In the genomic region with DNA sequence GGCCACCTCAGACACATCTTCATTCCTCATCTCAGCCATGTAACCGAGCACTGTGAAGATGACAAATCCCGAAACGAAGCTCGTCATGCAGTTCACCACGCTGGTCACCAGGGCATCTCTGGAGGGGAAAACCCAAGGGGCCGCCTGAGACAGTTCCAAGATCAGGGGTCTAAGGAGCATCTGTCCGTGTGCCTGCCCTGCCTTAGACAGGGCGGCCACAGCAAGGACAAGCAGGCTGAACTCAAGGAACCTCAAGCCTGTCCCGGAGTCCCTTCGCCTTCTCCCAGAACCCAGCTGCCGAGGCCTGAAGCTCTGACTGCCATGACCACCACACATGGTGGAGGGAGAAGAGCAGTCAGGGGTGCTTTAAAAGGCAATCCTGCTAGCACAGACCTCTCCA, we compare ENCODE assay signal across 1 cellular context.
TF ChIP-seq lines count a peak whose summit lies in the region.

No MANE protein-coding gene starts in this region.

TF ChIP-seq in H1, 55 proteins besides CTCF, POLR2A, EP300 and RAD21 (continued from another document):
- TF ChIP-seq, protein P1, sequence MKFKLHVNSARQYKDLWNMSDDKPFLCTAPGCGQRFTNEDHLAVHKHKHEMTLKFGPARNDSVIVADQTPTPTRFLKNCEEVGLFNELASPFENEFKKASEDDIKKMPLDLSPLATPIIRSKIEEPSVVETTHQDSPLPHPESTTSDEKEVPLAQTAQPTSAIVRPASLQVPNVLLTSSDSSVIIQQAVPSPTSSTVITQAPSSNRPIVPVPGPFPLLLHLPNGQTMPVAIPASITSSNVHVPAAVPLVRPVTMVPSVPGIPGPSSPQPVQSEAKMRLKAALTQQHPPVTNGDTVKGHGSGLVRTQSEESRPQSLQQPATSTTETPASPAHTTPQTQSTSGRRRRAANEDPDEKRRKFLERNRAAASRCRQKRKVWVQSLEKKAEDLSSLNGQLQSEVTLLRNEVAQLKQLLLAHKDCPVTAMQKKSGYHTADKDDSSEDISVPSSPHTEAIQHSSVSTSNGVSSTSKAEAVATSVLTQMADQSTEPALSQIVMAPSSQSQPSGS (IDR thresholded peaks at IDR 0.05; ENCODE audit: low read length): no peak
